Comparison of ENCODE assay signal across 9 cellular contexts in the genomic region with DNA sequence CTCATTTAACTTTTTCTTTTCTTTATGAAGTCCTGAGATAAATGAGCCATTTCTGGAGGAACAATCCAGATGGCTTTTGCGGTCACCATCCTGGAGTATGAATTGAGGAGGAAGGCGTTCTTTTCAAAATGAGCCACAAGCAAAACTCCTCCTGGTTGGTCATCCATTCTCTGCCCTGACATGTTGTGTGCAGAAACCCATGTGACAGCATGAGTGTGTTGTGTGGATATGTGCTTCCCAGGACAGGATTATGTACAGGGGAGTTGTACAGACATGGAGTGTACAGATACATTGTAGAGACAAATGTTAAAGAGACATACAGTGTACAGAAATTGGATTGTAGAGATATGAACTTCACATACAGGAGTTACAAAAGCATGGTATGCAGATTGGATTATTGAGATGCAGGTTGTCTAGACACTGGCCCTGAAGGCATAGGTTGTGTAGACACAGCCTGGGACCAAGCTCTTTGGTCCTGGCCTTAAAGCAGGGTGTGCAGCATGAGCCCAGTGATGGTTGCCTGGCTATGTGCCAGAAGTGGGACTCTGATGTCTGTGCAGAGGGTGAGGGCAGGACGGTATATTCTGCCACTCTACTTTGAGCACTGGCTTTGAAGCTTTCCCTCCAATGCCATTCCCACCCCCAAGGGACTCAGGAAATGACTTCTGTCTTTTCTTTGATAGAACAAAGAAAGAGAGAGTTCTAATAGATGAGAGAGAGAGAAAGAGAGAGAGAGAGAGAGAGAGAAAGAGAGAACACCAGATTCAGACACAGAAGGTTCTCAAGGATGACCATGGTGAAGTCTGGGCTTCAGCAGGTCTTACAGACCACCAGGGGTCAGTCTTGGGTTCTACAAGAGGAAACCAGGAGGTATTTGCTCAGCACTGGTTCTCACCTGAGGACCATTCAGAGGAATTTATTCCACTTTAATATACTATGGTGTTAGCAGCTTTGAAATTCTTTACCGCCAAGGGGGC.
A peak's percentile ranks its signal among the peaks of the same experiment; 100 is the strongest.
DNase-seq lines count a peak whose midpoint lies in the region; ATAC-seq, FAIRE-seq and TF ChIP-seq lines count a peak whose summit lies in the region.
"Had no signal": no experiment of that assay in that cellular context is flagged by ENCODE, and none has a peak within 500 bp of the region (broad histone marks: within the 10 kb centered on the region; RNA-seq: fewer than 3 reads in every experiment).

No MANE protein-coding gene starts in this region.

- H3K4me3 Mint-ChIP-seq in CD8-positive, alpha-beta memory T cell: no peak overlapping the region
- no peak overlapping the region for H3K4me3 Mint-ChIP-seq in natural killer cell
- H3K4me3 Mint-ChIP-seq: T-helper 1 cell treated with Interleukin-12 subunit alpha and Interleukin-12 subunit beta and Interleukin-4 antibody, amounts not matched to agents 30 μg/mL and 1 μg/mL, for 36 hours had no signal

- H3K36me3 Mint-ChIP-seq in CD8-positive, alpha-beta memory T cell: no peaks in the 10 kb centered on the region
- H3K36me3 Mint-ChIP-seq in natural killer cell: no peaks in the 10 kb centered on the region

- peaks cover 0 to 3% (median 0%) of the 10 kb centered on the region in 3 donors for H3K4me1 Mint-ChIP-seq in CD8-positive, alpha-beta memory T cell
- H3K4me1 Mint-ChIP-seq in natural killer cell: no peaks in the 10 kb centered on the region

- H3K9me3 Mint-ChIP-seq in CD8-positive, alpha-beta memory T cell: no peaks in the 10 kb centered on the region
- no peaks in the 10 kb centered on the region for H3K9me3 Mint-ChIP-seq in natural killer cell
- H3K9me3 Mint-ChIP-seq: T-helper 1 cell treated with Interleukin-12 subunit alpha and Interleukin-12 subunit beta and Interleukin-4 antibody, amounts not matched to agents 30 μg/mL and 1 μg/mL, for 36 hours had no signal

- POLR2A ChIA-PET in CD8-positive, alpha-beta memory T cell (lab: Charles Lee): no interaction called here

- TF ChIP-seq CTCF in VCaP (conservative IDR thresholded peaks at IDR 0.05) (peak; percentile 78), natural killer cell (IDR thresholded peaks at IDR 0.05) (peak; percentile 47)

- H3K4me3 ChIP-seq in CD8-positive, alpha-beta memory T cell (ENCODE audit: low read length): no peak overlapping the region

- H3K27me3 ChIP-seq in CD8-positive, alpha-beta memory T cell (ENCODE audit: insufficient read depth, low read length, poor library complexity, severe bottlenecking): no peaks in the 10 kb centered on the region

- no peaks in the 10 kb centered on the region for H3K9me3 ChIP-seq in CD8-positive, alpha-beta memory T cell (ENCODE audit: low read length)

- intact Hi-C loops in natural killer cell (cut with micrococcal nuclease): loop anchor here (10.0 kb wide), 1 partner anchor 228 kb away; no protein-coding TSS in a partner anchor

- peak in 3 of 5 donors; percentile 16 to 55 (median 35) for DNase-seq in CD8-positive, alpha-beta memory T cell
- DNase-seq in GM18507 (ENCODE audit: extremely low spot score, insufficient read length, low read depth): peak; percentile 17
- DNase-seq in NCI-H146 (lab: John Stamatoyannopoulos, UW): peak; percentile 90
- DNase-seq in fibroblast of gingiva (ENCODE audit: low read depth): peak; percentile 41
- no peak for DNase-seq in natural killer cell
- no peak for DNase-seq in islet precursor cell

- ATAC-seq in natural killer cell (peak in 1 of 3 donors; percentile 66), GM18511 (IDR thresholded peaks at IDR 0.05; ENCODE audit: unreplicated experiment) (no peak)

- CTCF ChIA-PET in CD8-positive, alpha-beta memory T cell (lab: Charles Lee): interaction anchor here (0.7 to 10.7 kb wide), 16 partner anchors 9 to 752 kb away, joined by 3 to 114 read pairs (median 4); no protein-coding TSS in a partner anchor

- H3K27ac Mint-ChIP-seq in CD8-positive, alpha-beta memory T cell: peak overlapping the region in 1 of 8 donors; percentile 35
- no peak overlapping the region for H3K27ac Mint-ChIP-seq in natural killer cell
- H3K27ac Mint-ChIP-seq: T-helper 1 cell treated with Interleukin-12 subunit alpha and Interleukin-12 subunit beta and Interleukin-4 antibody, amounts not matched to agents 30 μg/mL and 1 μg/mL, for 36 hours had no signal

- H3K36me3 ChIP-seq in CD8-positive, alpha-beta memory T cell (ENCODE audit: insufficient read depth, low read length): no peaks in the 10 kb centered on the region

- FAIRE-seq in GM18507 (lab: Jason Lieb, UNC): peak; percentile 79

- no peak overlapping the region for H3K27ac ChIP-seq in CD8-positive, alpha-beta memory T cell (ENCODE audit: low read depth, low read length)
- no peak overlapping the region for H3K27ac ChIP-seq in VCaP

- peaks cover 12 to 14% of the 10 kb centered on the region in 2 donors for H3K27me3 Mint-ChIP-seq in CD8-positive, alpha-beta memory T cell
- H3K27me3 Mint-ChIP-seq in natural killer cell (ENCODE audit: low read depth in 2 of 2): peaks cover 4 to 21% of the 10 kb centered on the region in 2 donors

- H3K4me1 ChIP-seq in CD8-positive, alpha-beta memory T cell (ENCODE audit: insufficient read depth, low read length): peaks cover 16% of the 10 kb centered on the region

Comparison
In these comparisons a context has a peak if more than half of its experiments do, and no peak if none do; other contexts are left out.
1. DNase-seq: peak in CD8-positive, alpha-beta memory T cell (3 of 5), GM18507 (single experiment), NCI-H146 (single experiment) and fibroblast of gingiva (single experiment); none in natural killer cell (single experiment) and islet precursor cell (single experiment).